In genomic region chr12:21695896-21696295, GRCh38 we compare ENCODE assay signal across 23 cellular contexts.
"Had no signal": no experiment of that assay in that cellular context is flagged by ENCODE, and none has a peak within 500 bp of the region (broad histone marks: within the 10 kb centered on the region; RNA-seq: fewer than 3 reads in every experiment).

No MANE protein-coding gene starts in this region.

- H3K36me3 ChIP-seq: brain microvascular endothelial cell, esophagus muscularis mucosa, heart right ventricle, right lobe of liver, thoracic aorta, vagina had no signal

- H3K4me1 ChIP-seq: right lobe of liver, vagina had no signal

- H3K27ac ChIP-seq: brain microvascular endothelial cell, esophagus muscularis mucosa, heart right ventricle, right lobe of liver, thoracic aorta, vagina had no signal

- DNase-seq: activated B cell treated with CpG ODN at 0.5 μM for 24 hours; activated CD4-positive, alpha-beta T cell treated with anti-CD3 and anti-CD28 coated beads for 36 hours; activated CD4-positive, alpha-beta T cell treated with anti-CD3 and anti-CD28 coated beads, Interleukin-2, amount 50 U/mL, for 48 hours; activated effector memory CD4-positive, alpha-beta T cell treated with Interleukin-2 at 50 U/mL for 16 hours; activated naive CD4-positive, alpha-beta T cell treated with anti-CD3 and anti-CD28 coated beads, Interleukin-2, amount 10 ng/mL, durations not matched to agents 7 days and 5 days; activated T-cell treated with anti-CD3 and anti-CD28 coated beads, Interleukin-2, amount 50 U/mL, for 48 hours; brain microvascular endothelial cell; caudate nucleus; foreskin fibroblast; heart right ventricle; islet precursor cell; left cardiac atrium; nephron progenitor cell; posterior cingulate gyrus; right lobe of liver; stimulated activated CD4-positive, alpha-beta T cell treated with anti-CD3 and anti-CD28 coated beads, Interleukin-15, amount 100 ng/mL, for 24 hours; stimulated activated CD4-positive, alpha-beta T cell treated with anti-CD3 and anti-CD28 coated beads, Interleukin-2, amount 100 ng/mL, for 48 hours; stimulated activated naive CD4-positive, alpha-beta T cell; T-helper 9 cell had no signal

- H3K27me3 ChIP-seq: brain microvascular endothelial cell, esophagus muscularis mucosa, heart right ventricle, right lobe of liver, vagina had no signal

- H3K4me2 ChIP-seq: smooth muscle cell had no signal

- H3K4me3 ChIP-seq: esophagus muscularis mucosa, heart right ventricle, right lobe of liver, smooth muscle cell, thoracic aorta, vagina had no signal

- H3K9me3 ChIP-seq: esophagus muscularis mucosa, right lobe of liver, thoracic aorta, vagina had no signal
